Comparison of ENCODE assay signal across 9 cellular contexts in the genomic region with DNA sequence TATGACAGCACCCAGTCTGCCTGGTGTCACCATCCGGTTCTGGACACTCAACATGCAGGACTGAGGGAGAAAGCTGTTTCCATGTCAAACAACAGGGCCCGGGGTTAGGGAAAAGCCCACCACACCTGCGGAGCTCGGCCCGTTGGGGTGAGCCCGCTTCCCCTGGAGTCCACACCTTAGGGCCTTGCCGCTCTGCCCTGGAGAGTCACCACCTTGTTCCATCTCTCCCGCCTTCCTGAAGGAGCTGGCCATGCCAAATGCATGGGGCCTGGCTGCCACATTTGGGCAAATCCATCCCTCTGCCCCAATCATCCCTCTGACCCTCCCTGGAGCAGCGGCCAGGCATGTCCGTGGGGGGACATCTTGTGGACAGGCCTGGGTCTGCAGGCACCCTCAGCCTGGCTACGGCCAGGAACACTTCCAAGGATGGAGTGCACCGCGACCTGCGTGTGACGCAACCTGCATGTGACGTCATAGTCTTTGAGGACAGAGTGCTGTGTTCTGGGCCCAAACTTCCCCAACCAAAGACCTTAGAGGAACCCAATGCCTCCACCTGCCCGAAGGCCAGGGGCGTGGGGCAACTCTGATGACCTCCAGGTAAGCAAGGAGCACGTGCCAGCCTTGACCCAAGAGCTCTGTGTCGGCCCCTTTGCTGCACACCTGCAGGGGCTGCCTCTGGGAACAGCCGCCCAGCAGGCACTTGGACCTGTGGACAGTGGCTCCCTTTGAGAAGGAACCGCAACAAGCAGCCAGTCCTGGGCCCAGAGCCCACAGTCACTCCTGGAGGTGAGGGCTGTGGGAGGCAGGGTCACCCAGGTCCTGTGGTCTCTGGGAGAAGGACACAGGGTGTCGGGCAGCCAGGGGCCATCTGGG. TPM values are rescaled to one million over a fixed set of nuclear protein-coding genes. Genes with fewer than 3 reads are reported as not detected.
A peak's percentile ranks its signal among the peaks of the same experiment; 100 is the strongest.
DNase-seq lines count a peak whose midpoint lies in the region; ATAC-seq and TF ChIP-seq lines count a peak whose summit lies in the region.
"Had no signal": no experiment of that assay in that cellular context is flagged by ENCODE, and none has a peak within 500 bp of the region (broad histone marks: within the 10 kb centered on the region; RNA-seq: fewer than 3 reads in every experiment).

No MANE protein-coding gene starts in this region.

- TF ChIP-seq CTCF in body of pancreas (IDR thresholded peaks at IDR 0.05), result peak in 5 of 7 experiments; percentile 18 to 53 (median 43)
- TF ChIP-seq CTCF in type B pancreatic cell (conservative IDR thresholded peaks at IDR 0.05), result peak; percentile 73

- H3K4me1 ChIP-seq in body of pancreas, result peaks cover 38% of the 10 kb centered on the region
- peaks cover 13% of the 10 kb centered on the region for H3K4me1 ChIP-seq in effector memory CD4-positive, alpha-beta T cell (ENCODE audit: control insufficient read depth, insufficient read depth, low read length, poor library complexity, severe bottlenecking)

- DNase-seq in ELF-1 (ENCODE audit: low read depth, low spot score) (peak; percentile 73), MG63 (peak; percentile 34), body of pancreas (peak; percentile 37 to 57 (median 52)), kidney tubule cell (ENCODE audit: low spot score) (peak; percentile 55), type B pancreatic cell (ENCODE audit: extremely low spot score, unreplicated experiment) (no peak)
- no peak for DNase-seq in effector memory CD4-positive, alpha-beta T cell

- H3K4me3 ChIP-seq in MG63, result peak overlapping the region; percentile 68
- no peak overlapping the region for H3K4me3 ChIP-seq in body of pancreas
- H3K4me3 ChIP-seq in effector memory CD4-positive, alpha-beta T cell (ENCODE audit: insufficient read depth, low read depth, low read length, poor library complexity, severe bottlenecking), result no peak overlapping the region

- H3K9me3 ChIP-seq in MG63, result no peaks in the 10 kb centered on the region
- no peaks in the 10 kb centered on the region for H3K9me3 ChIP-seq in body of pancreas
- no peaks in the 10 kb centered on the region for H3K9me3 ChIP-seq in effector memory CD4-positive, alpha-beta T cell (ENCODE audit: control insufficient read depth, low read length)

- H3K27me3 Mint-ChIP-seq in type B pancreatic cell, result no peaks in the 10 kb centered on the region

- H3K27me3 ChIP-seq in MG63 (no peaks in the 10 kb centered on the region), body of pancreas (no peaks in the 10 kb centered on the region)
- no peaks in the 10 kb centered on the region for H3K27me3 ChIP-seq in effector memory CD4-positive, alpha-beta T cell (replicated peaks; ENCODE audit: control insufficient read depth, insufficient read depth, low read length, poor library complexity, severe bottlenecking)

- ATAC-seq in body of pancreas (no peak), HG02610 (IDR thresholded peaks at IDR 0.05; ENCODE audit: unreplicated experiment) (no peak), HG03565 (IDR thresholded peaks at IDR 0.05; ENCODE audit: unreplicated experiment) (no peak)

- no peaks in the 10 kb centered on the region for H3K9me3 Mint-ChIP-seq in type B pancreatic cell

- H3K36me3 ChIP-seq in MG63, result peaks cover 9% of the 10 kb centered on the region
- H3K36me3 ChIP-seq in body of pancreas (replicated peaks in 1 of 2; ENCODE audit: insufficient read depth in 1 of 2, low read depth in 2 of 2), result no peaks in the 10 kb centered on the region
- H3K36me3 ChIP-seq in effector memory CD4-positive, alpha-beta T cell (ENCODE audit: control insufficient read depth, insufficient read depth, low read length), result no peaks in the 10 kb centered on the region

- 74 to 86% methylated on average over 13 to 23 of the region's 23 CpGs for WGBS in body of pancreas, 2 donors

- no peak for TF ChIP-seq POLR2A in body of pancreas (IDR thresholded peaks at IDR 0.05)

- peak overlapping the region; percentile 85 for H3K4me3 Mint-ChIP-seq in type B pancreatic cell

- H3K4me1 Mint-ChIP-seq in type B pancreatic cell (ENCODE audit: unreplicated experiment), result peaks cover 18% of the 10 kb centered on the region

- H3K27ac Mint-ChIP-seq in type B pancreatic cell, result peak overlapping the region; percentile 68

- no peaks in the 10 kb centered on the region for H3K36me3 Mint-ChIP-seq in type B pancreatic cell

- intact Hi-C loops in body of pancreas (cut with DNase I), result no loop called here

- H3K27ac ChIP-seq in body of pancreas, result peak overlapping the region in 1 of 4 donors; percentile 4
- H3K27ac ChIP-seq in effector memory CD4-positive, alpha-beta T cell (ENCODE audit: insufficient read depth, low read length, poor library complexity, severe bottlenecking), result no peak overlapping the region

RNA-seq across cellular contexts. Expression of a gene that starts 1.7 kb away (rescaled TPM):
- 1.3 and 6.0 TPM in 2 replicates for total RNA-seq in MG63 (2014; rRNA removed; shearing (Covaris generic); ENCODE audit: low replicate concordance)
- total RNA-seq in body of pancreas (1 to 10 TPM; 1.6 to 2.6 TPM), type B pancreatic cell (ENCODE audit: low replicate concordance) (11.7 and 18.4 TPM in 2 replicates)

RNA-seq across cellular contexts. Expression of a gene that starts 18.4 kb away (rescaled TPM):
- 2,164 and 3,269 TPM in 2 replicates for total RNA-seq in MG63 (2014; rRNA removed; shearing (Covaris generic); ENCODE audit: low replicate concordance)
- total RNA-seq in body of pancreas (100 to 1,000 TPM; 654 to 656 TPM), type B pancreatic cell (ENCODE audit: low replicate concordance) (1,432 and 1,737 TPM in 2 replicates)

RNA-seq across cellular contexts. Expression of a gene that starts 22.0 kb away (rescaled TPM):
- not detected in 2 replicates for total RNA-seq in MG63 (2014; rRNA removed; shearing (Covaris generic); ENCODE audit: low replicate concordance)
- total RNA-seq in body of pancreas, result 1 to 10 TPM; 2.3 TPM
- 7.3 and 17.9 TPM in 2 replicates for total RNA-seq in type B pancreatic cell (ENCODE audit: low replicate concordance)
- total RNA-seq: activated CD8-positive, alpha-beta memory T cell treated with anti-CD3 and anti-CD28 coated beads for 36 hours had no signal

RNA-seq across cellular contexts. Expression of a gene that starts 38.2 kb away (rescaled TPM):
- total RNA-seq in MG63 (2014; rRNA removed; shearing (Covaris generic); ENCODE audit: low replicate concordance), result 12.8 and 22.2 TPM in 2 replicates
- total RNA-seq in body of pancreas (100 to 1,000 TPM; 115 to 185 TPM), type B pancreatic cell (ENCODE audit: low replicate concordance) (246 and 611 TPM in 2 replicates)

Comparison
In these comparisons a context has a peak if more than half of its experiments do, and no peak if none do; other contexts are left out.
1. DNase-seq: peak in ELF-1 (single experiment), MG63 (single experiment), body of pancreas (4 of 4) and kidney tubule cell (single experiment); none in type B pancreatic cell (single experiment) and effector memory CD4-positive, alpha-beta T cell (0 of 3).